Comparison of ENCODE assay signal across 8 cellular contexts in the genomic region with DNA sequence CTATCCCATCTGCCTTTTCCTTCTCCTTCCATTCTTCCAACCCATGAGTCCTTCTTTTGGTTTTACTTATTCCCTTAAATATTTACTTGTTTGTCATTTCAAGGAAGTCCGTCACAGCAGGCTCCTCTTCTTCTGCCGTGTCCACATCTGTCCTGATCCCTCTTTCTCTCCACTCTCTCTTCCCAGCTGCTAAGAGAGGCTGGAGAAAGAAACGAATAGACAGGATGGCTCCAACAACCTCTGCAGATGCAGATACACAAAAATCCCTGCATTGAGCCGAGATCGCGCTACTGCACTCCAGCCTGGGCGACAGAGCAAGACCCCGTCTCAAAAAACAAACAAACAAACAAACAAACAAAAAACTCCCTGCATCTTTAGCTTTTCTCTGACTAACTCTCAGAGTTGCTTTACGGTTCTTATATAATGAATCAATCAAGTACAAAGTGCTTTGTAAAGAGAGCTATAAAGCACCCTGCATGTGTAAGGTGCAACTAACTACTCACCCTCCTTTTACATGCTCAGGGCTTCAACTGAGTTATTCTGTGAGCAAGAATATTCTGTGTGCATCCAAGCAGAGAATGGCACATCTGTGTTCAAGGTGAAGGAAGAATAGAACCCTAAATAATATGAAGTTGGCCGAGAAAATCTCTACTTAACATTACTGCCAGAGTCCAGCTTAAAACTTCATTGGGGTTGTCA. TPM values are rescaled to one million over a fixed set of nuclear protein-coding genes. Genes with fewer than 3 reads are reported as not detected.
DNase-seq lines count a peak whose midpoint lies in the region; ATAC-seq and TF ChIP-seq lines count a peak whose summit lies in the region.

No MANE protein-coding gene starts in this region.

- H3K27me3 ChIP-seq in CD4-positive, alpha-beta memory T cell (ENCODE audit: insufficient read depth, low read length) = peaks cover 3% of the 10 kb centered on the region
- no peaks in the 10 kb centered on the region for H3K27me3 ChIP-seq in HL-60 (ENCODE audit: insufficient read depth, poor library complexity, severe bottlenecking)
- no peaks in the 10 kb centered on the region for H3K27me3 ChIP-seq in neural cell (ENCODE audit: insufficient read depth, low read depth, low read length)

- no peaks in the 10 kb centered on the region for H3F3A ChIP-seq in neural cell (ENCODE audit: insufficient read depth, low read length, poor library complexity, severe bottlenecking)

- peak overlapping the region; percentile 61 for H2AFZ ChIP-seq in neural cell (ENCODE audit: low read depth, low read length)

- H3K9me3 Mint-ChIP-seq in CD4-positive, alpha-beta memory T cell = peaks cover 0 to 9% (median 0%) of the 10 kb centered on the region in 8 donors

- H3K4me3 Mint-ChIP-seq in CD4-positive, alpha-beta memory T cell = peak overlapping the region; percentile 79 to 90 (median 84)

- no peak for DNase-seq in CD4-positive, alpha-beta memory T cell
- DNase-seq in HL-60 (ENCODE audit: low read depth in 1 of 2, low spot score in 1 of 2) = no peak
- no peak for DNase-seq in NCI-H526 (lab: John Stamatoyannopoulos, UW)
- no peak for DNase-seq in sciatic nerve (ENCODE audit: low spot score)
- DNase-seq in amniotic stem cell (lab: John Stamatoyannopoulos, UW) = no peak

- TF ChIP-seq EP300 in neural cell (conservative IDR thresholded peaks at IDR 0.05; ENCODE audit: poor library complexity, severe bottlenecking) = no peak

- peaks cover 26% of the 10 kb centered on the region for H3K4me1 ChIP-seq in CD4-positive, alpha-beta memory T cell (ENCODE audit: insufficient read depth, low read length)

- H4K20me1 ChIP-seq in neural cell (ENCODE audit: insufficient read depth) = no peaks in the 10 kb centered on the region

- intact Hi-C loops in CD4-positive, alpha-beta memory T cell (cut with micrococcal nuclease) = no loop called here
- intact Hi-C loops in sciatic nerve (cut with DNase I) = no loop called here

- no peaks in the 10 kb centered on the region for H3K36me3 ChIP-seq in CD4-positive, alpha-beta memory T cell (ENCODE audit: insufficient read depth, low read length)
- no peaks in the 10 kb centered on the region for H3K36me3 ChIP-seq in neural cell (ENCODE audit: insufficient read depth, low read length)

- peaks cover 8 to 18% of the 10 kb centered on the region in 2 donors for H3K27me3 Mint-ChIP-seq in CD4-positive, alpha-beta memory T cell

- H3K36me3 Mint-ChIP-seq in CD4-positive, alpha-beta memory T cell = peaks cover 3 to 5% of the 10 kb centered on the region in 2 donors

- no peaks in the 10 kb centered on the region for H3K79me2 ChIP-seq in neural cell (replicated peaks; ENCODE audit: insufficient read depth, low read length)

- no peaks in the 10 kb centered on the region for H3K9me3 ChIP-seq in CD4-positive, alpha-beta memory T cell (ENCODE audit: control insufficient read depth in 1 of 2, low read length in 2 of 2)
- no peaks in the 10 kb centered on the region for H3K9me3 ChIP-seq in neural cell (ENCODE audit: low read length)

- ATAC-seq in sciatic nerve (no peak), HG03135 (IDR thresholded peaks at IDR 0.05; ENCODE audit: unreplicated experiment) (no peak)

- H3K4me2 ChIP-seq in neural cell (ENCODE audit: low read length) = peak overlapping the region; percentile 42

- CTCF ChIA-PET in CD4-positive, alpha-beta memory T cell (lab: Charles Lee; ENCODE audit: partially characterized antibody) = interaction anchor here (1.0 kb wide), 1 partner anchor 154 kb away, joined by 6 read pairs; a partner anchor contains a TSS

- H3K9ac ChIP-seq in neural cell (ENCODE audit: low read length) = peak overlapping the region; percentile 62

- H3K27ac Mint-ChIP-seq in CD4-positive, alpha-beta memory T cell = peak overlapping the region in 4 of 7 donors; percentile 21 to 59 (median 42)

- TF ChIP-seq CTCF in HL-60 (IDR thresholded peaks at IDR 0.05; ENCODE audit: insufficient read depth, low read length) (no peak), neural cell (IDR thresholded peaks at IDR 0.05; ENCODE audit: poor library complexity, severe bottlenecking) (no peak)

- H3K4me1 Mint-ChIP-seq in CD4-positive, alpha-beta memory T cell = peaks cover 13 to 32% (median 24%) of the 10 kb centered on the region in 4 donors

- POLR2A ChIA-PET in CD4-positive, alpha-beta memory T cell (lab: Charles Lee; ENCODE audit: partially characterized antibody) = interaction anchor here (0.7 to 1.8 kb wide), 3 partner anchors 16 to 153 kb away, joined by 3 to 5 read pairs (median 4); no protein-coding TSS in a partner anchor

- H3K27ac ChIP-seq in CD4-positive, alpha-beta memory T cell (ENCODE audit: low read depth, low read length) = no peak overlapping the region
- peak overlapping the region; percentile 95 for H3K27ac ChIP-seq in HL-60 (replicated peaks)
- H3K27ac ChIP-seq in cingulate gyrus (ENCODE audit: low read depth, low read length) = peak overlapping the region; percentile 93
- no peak overlapping the region for H3K27ac ChIP-seq in neural cell (ENCODE audit: low read length)

- no peak for TF ChIP-seq RAD21 in neural cell (conservative IDR thresholded peaks at IDR 0.05)

- no peaks in the 10 kb centered on the region for H3K9me2 ChIP-seq in neural cell (ENCODE audit: insufficient read depth, low read length)

- peak overlapping the region; percentile 32 to 63 for H3K4me3 ChIP-seq in CD4-positive, alpha-beta memory T cell (ENCODE audit: low read length in 2 of 2)
- H3K4me3 ChIP-seq in HL-60 (replicated peaks; ENCODE audit: insufficient read depth, low read length) (peak overlapping the region; percentile 81), neural cell (ENCODE audit: low read length) (peak overlapping the region; percentile 70)

TF ChIP-seq in neural cell, 6 proteins besides CTCF, POLR2A, EP300 and RAD21:
- TF ChIP-seq, protein P1, sequence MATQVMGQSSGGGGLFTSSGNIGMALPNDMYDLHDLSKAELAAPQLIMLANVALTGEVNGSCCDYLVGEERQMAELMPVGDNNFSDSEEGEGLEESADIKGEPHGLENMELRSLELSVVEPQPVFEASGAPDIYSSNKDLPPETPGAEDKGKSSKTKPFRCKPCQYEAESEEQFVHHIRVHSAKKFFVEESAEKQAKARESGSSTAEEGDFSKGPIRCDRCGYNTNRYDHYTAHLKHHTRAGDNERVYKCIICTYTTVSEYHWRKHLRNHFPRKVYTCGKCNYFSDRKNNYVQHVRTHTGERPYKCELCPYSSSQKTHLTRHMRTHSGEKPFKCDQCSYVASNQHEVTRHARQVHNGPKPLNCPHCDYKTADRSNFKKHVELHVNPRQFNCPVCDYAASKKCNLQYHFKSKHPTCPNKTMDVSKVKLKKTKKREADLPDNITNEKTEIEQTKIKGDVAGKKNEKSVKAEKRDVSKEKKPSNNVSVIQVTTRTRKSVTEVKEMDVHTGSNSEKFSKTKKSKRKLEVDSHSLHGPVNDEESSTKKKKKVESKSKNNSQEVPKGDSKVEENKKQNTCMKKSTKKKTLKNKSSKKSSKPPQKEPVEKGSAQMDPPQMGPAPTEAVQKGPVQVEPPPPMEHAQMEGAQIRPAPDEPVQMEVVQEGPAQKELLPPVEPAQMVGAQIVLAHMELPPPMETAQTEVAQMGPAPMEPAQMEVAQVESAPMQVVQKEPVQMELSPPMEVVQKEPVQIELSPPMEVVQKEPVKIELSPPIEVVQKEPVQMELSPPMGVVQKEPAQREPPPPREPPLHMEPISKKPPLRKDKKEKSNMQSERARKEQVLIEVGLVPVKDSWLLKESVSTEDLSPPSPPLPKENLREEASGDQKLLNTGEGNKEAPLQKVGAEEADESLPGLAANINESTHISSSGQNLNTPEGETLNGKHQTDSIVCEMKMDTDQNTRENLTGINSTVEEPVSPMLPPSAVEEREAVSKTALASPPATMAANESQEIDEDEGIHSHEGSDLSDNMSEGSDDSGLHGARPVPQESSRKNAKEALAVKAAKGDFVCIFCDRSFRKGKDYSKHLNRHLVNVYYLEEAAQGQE (IDR thresholded peaks at IDR 0.05; ENCODE audit: borderline replicate concordance) = no peak
- TF ChIP-seq EZH2 (IDR thresholded peaks at IDR 0.05; ENCODE audit: borderline replicate concordance, insufficient read depth, low read length, poor library complexity, severe bottlenecking) = no peak
- no peak for TF ChIP-seq TAF1 (IDR thresholded peaks at IDR 0.05; ENCODE audit: low read depth)
- no peak for TF ChIP-seq SMC3 (conservative IDR thresholded peaks at IDR 0.05; ENCODE audit: poor library complexity)
- no peak for TF ChIP-seq POLR2AphosphoS5 (IDR thresholded peaks at IDR 0.05)
- TF ChIP-seq MXI1 (conservative IDR thresholded peaks at IDR 0.05; ENCODE audit: poor library complexity, severe bottlenecking) = no peak

RNA-seq across cellular contexts. Expression of a gene that starts 3.8 kb away (rescaled TPM):
- not detected for total RNA-seq in CD4-positive, alpha-beta memory T cell
- under 1 TPM in 1 of 2 donors, not detected in 1; 0.22 TPM for polyA plus RNA-seq in CD4-positive, alpha-beta memory T cell
- polyA plus RNA-seq in neural cell = 14.9 and 20.0 TPM in 2 replicates
- 7.1 and 8.1 TPM in 2 replicates for polyA minus RNA-seq in neural cell
- 0.76 TPM for total RNA-seq in sciatic nerve

Comparison
In these comparisons a context has a peak if more than half of its experiments do, and no peak if none do; other contexts are left out.
1. H3K27ac ChIP-seq: peak in HL-60 (single experiment) and cingulate gyrus (single experiment); none in CD4-positive, alpha-beta memory T cell (single experiment) and neural cell (single experiment).
2. Peak in every context shown above with its lines, with median percentiles within 50 percentile points of each other: H3K4me3 ChIP-seq.